Comparison of ENCODE assay signal across 1 cellular context in the genomic region with DNA sequence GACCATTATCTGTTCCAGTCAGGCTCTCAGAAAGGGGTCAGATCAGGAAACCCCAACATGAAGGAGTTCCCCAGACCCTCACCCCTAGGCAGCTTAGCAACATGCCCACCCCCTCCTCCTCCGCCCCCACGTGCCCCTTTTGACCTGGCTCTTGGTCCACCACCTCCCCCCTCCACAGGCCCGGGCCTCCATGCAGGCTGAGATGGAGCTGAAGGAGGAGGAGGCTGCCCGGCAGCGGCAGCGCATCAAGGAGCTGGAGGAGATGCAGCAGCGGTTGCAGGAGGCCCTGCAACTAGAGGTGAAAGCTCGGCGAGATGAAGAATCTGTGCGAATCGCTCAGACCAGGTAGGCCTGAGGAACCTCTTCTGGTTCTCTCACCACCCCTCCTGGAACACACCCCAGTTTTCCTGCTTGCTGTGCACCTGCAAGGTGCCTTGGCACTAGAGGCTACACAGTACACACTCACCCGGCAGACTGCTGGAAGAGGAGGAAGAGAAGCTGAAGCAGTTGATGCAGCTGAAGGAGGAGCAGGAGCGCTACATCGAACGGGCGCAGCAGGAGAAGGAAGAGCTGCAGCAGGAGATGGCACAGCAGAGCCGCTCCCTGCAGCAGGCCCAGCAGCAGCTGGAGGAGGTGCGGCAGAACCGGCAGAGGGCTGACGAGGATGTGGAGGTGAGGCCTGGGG.
TF ChIP-seq lines count a peak whose summit lies in the region.

No MANE protein-coding gene starts in this region.

TF ChIP-seq in SK-N-SH treated with all-trans-retinoic acid at 6 μM for 48 hours, 23 proteins besides CTCF, POLR2A, EP300 and RAD21 (continued from another document):
- no peak for TF ChIP-seq ISL1 (CRISPR knock-in tag; IDR thresholded peaks at IDR 0.05)
